ENCODE assay signal across 8 cellular contexts in genomic region chr14:71399057-71399487, GRCh38.
DNase-seq lines count a peak whose midpoint lies in the region; ATAC-seq and TF ChIP-seq lines count a peak whose summit lies in the region.

No MANE protein-coding gene starts in this region.

- H3K9me3 Mint-ChIP-seq in activated CD4-positive, alpha-beta T cell treated with anti-CD3 and anti-CD28 coated beads, Interleukin-2, amount 10 ng/mL, durations not matched to agents 24 days and 14 days: no peaks in the 10 kb centered on the region
- peaks cover 3% of the 10 kb centered on the region for H3K9me3 Mint-ChIP-seq in natural killer cell treated with Interleukin-12 subunit alpha and Interleukin-12 subunit beta and Interleukin-15 and Interleukin-18, amount 100 ng/mL, for 72 hours

- peak; percentile 72 for ATAC-seq in HG03025 (IDR thresholded peaks at IDR 0.05; ENCODE audit: low FRiP score, unreplicated experiment)
- peak; percentile 80 for ATAC-seq in T-helper 17 cell
- ATAC-seq in natural killer cell treated with Interleukin-12 subunit alpha and Interleukin-12 subunit beta and Interleukin-15 and Interleukin-18, amount 100 ng/mL, for 72 hours: peak; percentile 66 to 76
- no peak for ATAC-seq in foreskin keratinocyte

- DNase-seq in activated CD4-positive, alpha-beta T cell treated with anti-CD3 and anti-CD28 coated beads, Interleukin-2, amount 10 ng/mL, durations not matched to agents 24 days and 14 days: peak; percentile 85
- no peak for DNase-seq in activated CD4-positive, alpha-beta T cell treated with anti-CD3 and anti-CD28 coated beads, Interleukin-2, amount 50 U/mL, for 1 hour
- no peak for DNase-seq in T-helper 17 cell
- no peak for DNase-seq in natural killer cell treated with Interleukin-12 subunit alpha and Interleukin-12 subunit beta and Interleukin-15 and Interleukin-18, amount 100 ng/mL, for 72 hours (ENCODE audit: low spot score)
- no peak for DNase-seq in caudate nucleus (lab: John Stamatoyannopoulos, UW)
- no peak for DNase-seq in foreskin keratinocyte
- DNase-seq in foreskin melanocyte: no peak

- H3K4me1 ChIP-seq in foreskin keratinocyte: peaks cover 12% of the 10 kb centered on the region

- H3K27ac Mint-ChIP-seq in activated CD4-positive, alpha-beta T cell treated with anti-CD3 and anti-CD28 coated beads, Interleukin-2, amount 10 ng/mL, durations not matched to agents 24 days and 14 days: peak overlapping the region; percentile 87
- peak overlapping the region; percentile 92 for H3K27ac Mint-ChIP-seq in T-helper 17 cell
- H3K27ac Mint-ChIP-seq in natural killer cell treated with Interleukin-12 subunit alpha and Interleukin-12 subunit beta and Interleukin-15 and Interleukin-18, amount 100 ng/mL, for 72 hours: peak overlapping the region; percentile 74 to 92

- peaks cover 14% of the 10 kb centered on the region for H3K36me3 Mint-ChIP-seq in activated CD4-positive, alpha-beta T cell treated with anti-CD3 and anti-CD28 coated beads, Interleukin-2, amount 10 ng/mL, durations not matched to agents 24 days and 14 days (ENCODE audit: low read depth)
- no peaks in the 10 kb centered on the region for H3K36me3 Mint-ChIP-seq in T-helper 17 cell (ENCODE audit: low read depth)
- H3K36me3 Mint-ChIP-seq in natural killer cell treated with Interleukin-12 subunit alpha and Interleukin-12 subunit beta and Interleukin-15 and Interleukin-18, amount 100 ng/mL, for 72 hours: no peaks in the 10 kb centered on the region

- intact Hi-C loops in activated CD4-positive, alpha-beta T cell treated with anti-CD3 and anti-CD28 coated beads, Interleukin-2, amount 10 ng/mL, durations not matched to agents 24 days and 14 days (cut with micrococcal nuclease): loop anchor here (1.0 to 5.0 kb wide), 4 partner anchors 26 to 256 kb away; no protein-coding TSS in a partner anchor

- H3K27me3 ChIP-seq in foreskin keratinocyte: no peaks in the 10 kb centered on the region

- no peak for TF ChIP-seq CTCF in foreskin keratinocyte (conservative IDR thresholded peaks at IDR 0.05)

- no peaks in the 10 kb centered on the region for H3K27me3 Mint-ChIP-seq in activated CD4-positive, alpha-beta T cell treated with anti-CD3 and anti-CD28 coated beads, Interleukin-2, amount 10 ng/mL, durations not matched to agents 24 days and 14 days
- no peaks in the 10 kb centered on the region for H3K27me3 Mint-ChIP-seq in T-helper 17 cell
- H3K27me3 Mint-ChIP-seq in natural killer cell treated with Interleukin-12 subunit alpha and Interleukin-12 subunit beta and Interleukin-15 and Interleukin-18, amount 100 ng/mL, for 72 hours: no peaks in the 10 kb centered on the region

- H3K4me1 Mint-ChIP-seq in activated CD4-positive, alpha-beta T cell treated with anti-CD3 and anti-CD28 coated beads, Interleukin-2, amount 10 ng/mL, durations not matched to agents 24 days and 14 days: peaks cover 49% of the 10 kb centered on the region
- peaks cover 29% of the 10 kb centered on the region for H3K4me1 Mint-ChIP-seq in T-helper 17 cell
- H3K4me1 Mint-ChIP-seq in natural killer cell treated with Interleukin-12 subunit alpha and Interleukin-12 subunit beta and Interleukin-15 and Interleukin-18, amount 100 ng/mL, for 72 hours (ENCODE audit: low read depth in 2 of 2): peaks cover 42 to 51% of the 10 kb centered on the region in 2 donors

- H3K27ac ChIP-seq in caudate nucleus (ENCODE audit: low read depth, low read length) (no peak overlapping the region), foreskin keratinocyte (no peak overlapping the region)

- H3K4me3 Mint-ChIP-seq in activated CD4-positive, alpha-beta T cell treated with anti-CD3 and anti-CD28 coated beads, Interleukin-2, amount 10 ng/mL, durations not matched to agents 24 days and 14 days: peak overlapping the region; percentile 55
- H3K4me3 Mint-ChIP-seq in T-helper 17 cell: peak overlapping the region; percentile 25
- peak overlapping the region; percentile 39 for H3K4me3 Mint-ChIP-seq in natural killer cell treated with Interleukin-12 subunit alpha and Interleukin-12 subunit beta and Interleukin-15 and Interleukin-18, amount 100 ng/mL, for 72 hours

- no peaks in the 10 kb centered on the region for H3K9me3 ChIP-seq in T-helper 17 cell (ENCODE audit: control insufficient read depth, low read length, poor library complexity, severe bottlenecking)
